1 cellular context compared by ENCODE assay signal in the genomic region with DNA sequence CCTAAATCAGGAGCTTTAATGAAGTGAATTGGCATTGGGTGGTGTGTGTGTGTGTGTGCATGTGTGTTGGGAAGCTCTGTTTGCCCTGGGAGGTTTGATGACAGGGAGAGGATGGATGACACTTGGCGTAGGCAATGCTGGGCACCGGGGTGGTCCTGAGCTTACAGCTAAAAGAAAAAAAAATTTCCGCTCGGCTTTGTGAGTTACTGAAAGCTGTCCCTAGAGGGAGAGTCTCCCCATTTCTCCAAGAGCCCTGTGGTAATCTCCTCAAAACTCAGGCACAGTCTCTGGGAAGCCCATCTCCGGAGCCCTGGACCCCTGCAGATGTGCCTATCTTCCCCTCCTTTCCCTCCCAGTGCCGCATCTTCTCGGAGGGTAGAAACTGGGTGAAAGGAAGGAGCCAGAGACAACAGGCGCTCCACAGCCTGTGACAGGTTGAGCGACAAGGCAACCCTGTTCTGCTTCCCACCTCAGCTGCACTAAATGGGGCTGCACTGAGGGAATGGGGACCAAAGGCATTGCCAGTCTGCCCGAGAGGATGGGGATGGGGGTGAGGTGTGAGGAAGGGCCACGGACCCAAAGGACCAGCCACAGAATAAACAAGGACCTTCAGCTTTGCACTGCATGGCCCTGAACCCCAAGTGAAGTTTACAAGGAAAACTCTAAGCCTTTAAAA.
TF ChIP-seq lines count a peak whose summit lies in the region.

No MANE protein-coding gene starts in this region.

TF ChIP-seq in WTC11, 78 proteins besides CTCF, POLR2A, EP300 and RAD21 (continued from another document):
- TF ChIP-seq, protein P1, sequence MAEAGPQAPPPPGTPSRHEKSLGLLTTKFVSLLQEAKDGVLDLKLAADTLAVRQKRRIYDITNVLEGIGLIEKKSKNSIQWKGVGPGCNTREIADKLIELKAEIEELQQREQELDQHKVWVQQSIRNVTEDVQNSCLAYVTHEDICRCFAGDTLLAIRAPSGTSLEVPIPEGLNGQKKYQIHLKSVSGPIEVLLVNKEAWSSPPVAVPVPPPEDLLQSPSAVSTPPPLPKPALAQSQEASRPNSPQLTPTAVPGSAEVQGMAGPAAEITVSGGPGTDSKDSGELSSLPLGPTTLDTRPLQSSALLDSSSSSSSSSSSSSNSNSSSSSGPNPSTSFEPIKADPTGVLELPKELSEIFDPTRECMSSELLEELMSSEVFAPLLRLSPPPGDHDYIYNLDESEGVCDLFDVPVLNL (CRISPR knock-in tag; IDR thresholded peaks at IDR 0.05; ENCODE audit: borderline replicate concordance, low read depth), result no peak
- no peak for TF ChIP-seq SOX15 (CRISPR knock-in tag; IDR thresholded peaks at IDR 0.05)
- TF ChIP-seq, protein P2, sequence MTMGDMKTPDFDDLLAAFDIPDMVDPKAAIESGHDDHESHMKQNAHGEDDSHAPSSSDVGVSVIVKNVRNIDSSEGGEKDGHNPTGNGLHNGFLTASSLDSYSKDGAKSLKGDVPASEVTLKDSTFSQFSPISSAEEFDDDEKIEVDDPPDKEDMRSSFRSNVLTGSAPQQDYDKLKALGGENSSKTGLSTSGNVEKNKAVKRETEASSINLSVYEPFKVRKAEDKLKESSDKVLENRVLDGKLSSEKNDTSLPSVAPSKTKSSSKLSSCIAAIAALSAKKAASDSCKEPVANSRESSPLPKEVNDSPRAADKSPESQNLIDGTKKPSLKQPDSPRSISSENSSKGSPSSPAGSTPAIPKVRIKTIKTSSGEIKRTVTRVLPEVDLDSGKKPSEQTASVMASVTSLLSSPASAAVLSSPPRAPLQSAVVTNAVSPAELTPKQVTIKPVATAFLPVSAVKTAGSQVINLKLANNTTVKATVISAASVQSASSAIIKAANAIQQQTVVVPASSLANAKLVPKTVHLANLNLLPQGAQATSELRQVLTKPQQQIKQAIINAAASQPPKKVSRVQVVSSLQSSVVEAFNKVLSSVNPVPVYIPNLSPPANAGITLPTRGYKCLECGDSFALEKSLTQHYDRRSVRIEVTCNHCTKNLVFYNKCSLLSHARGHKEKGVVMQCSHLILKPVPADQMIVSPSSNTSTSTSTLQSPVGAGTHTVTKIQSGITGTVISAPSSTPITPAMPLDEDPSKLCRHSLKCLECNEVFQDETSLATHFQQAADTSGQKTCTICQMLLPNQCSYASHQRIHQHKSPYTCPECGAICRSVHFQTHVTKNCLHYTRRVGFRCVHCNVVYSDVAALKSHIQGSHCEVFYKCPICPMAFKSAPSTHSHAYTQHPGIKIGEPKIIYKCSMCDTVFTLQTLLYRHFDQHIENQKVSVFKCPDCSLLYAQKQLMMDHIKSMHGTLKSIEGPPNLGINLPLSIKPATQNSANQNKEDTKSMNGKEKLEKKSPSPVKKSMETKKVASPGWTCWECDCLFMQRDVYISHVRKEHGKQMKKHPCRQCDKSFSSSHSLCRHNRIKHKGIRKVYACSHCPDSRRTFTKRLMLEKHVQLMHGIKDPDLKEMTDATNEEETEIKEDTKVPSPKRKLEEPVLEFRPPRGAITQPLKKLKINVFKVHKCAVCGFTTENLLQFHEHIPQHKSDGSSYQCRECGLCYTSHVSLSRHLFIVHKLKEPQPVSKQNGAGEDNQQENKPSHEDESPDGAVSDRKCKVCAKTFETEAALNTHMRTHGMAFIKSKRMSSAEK (CRISPR knock-in tag; IDR thresholded peaks at IDR 0.05; ENCODE audit: borderline replicate concordance), result no peak
- TF ChIP-seq, protein P3, sequence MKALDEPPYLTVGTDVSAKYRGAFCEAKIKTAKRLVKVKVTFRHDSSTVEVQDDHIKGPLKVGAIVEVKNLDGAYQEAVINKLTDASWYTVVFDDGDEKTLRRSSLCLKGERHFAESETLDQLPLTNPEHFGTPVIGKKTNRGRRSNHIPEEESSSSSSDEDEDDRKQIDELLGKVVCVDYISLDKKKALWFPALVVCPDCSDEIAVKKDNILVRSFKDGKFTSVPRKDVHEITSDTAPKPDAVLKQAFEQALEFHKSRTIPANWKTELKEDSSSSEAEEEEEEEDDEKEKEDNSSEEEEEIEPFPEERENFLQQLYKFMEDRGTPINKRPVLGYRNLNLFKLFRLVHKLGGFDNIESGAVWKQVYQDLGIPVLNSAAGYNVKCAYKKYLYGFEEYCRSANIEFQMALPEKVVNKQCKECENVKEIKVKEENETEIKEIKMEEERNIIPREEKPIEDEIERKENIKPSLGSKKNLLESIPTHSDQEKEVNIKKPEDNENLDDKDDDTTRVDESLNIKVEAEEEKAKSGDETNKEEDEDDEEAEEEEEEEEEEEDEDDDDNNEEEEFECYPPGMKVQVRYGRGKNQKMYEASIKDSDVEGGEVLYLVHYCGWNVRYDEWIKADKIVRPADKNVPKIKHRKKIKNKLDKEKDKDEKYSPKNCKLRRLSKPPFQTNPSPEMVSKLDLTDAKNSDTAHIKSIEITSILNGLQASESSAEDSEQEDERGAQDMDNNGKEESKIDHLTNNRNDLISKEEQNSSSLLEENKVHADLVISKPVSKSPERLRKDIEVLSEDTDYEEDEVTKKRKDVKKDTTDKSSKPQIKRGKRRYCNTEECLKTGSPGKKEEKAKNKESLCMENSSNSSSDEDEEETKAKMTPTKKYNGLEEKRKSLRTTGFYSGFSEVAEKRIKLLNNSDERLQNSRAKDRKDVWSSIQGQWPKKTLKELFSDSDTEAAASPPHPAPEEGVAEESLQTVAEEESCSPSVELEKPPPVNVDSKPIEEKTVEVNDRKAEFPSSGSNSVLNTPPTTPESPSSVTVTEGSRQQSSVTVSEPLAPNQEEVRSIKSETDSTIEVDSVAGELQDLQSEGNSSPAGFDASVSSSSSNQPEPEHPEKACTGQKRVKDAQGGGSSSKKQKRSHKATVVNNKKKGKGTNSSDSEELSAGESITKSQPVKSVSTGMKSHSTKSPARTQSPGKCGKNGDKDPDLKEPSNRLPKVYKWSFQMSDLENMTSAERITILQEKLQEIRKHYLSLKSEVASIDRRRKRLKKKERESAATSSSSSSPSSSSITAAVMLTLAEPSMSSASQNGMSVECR (CRISPR knock-in tag; IDR thresholded peaks at IDR 0.05; ENCODE audit: borderline replicate concordance), result no peak
- TF ChIP-seq TEAD4 (CRISPR knock-in tag; IDR thresholded peaks at IDR 0.05), result no peak
- TF ChIP-seq, protein P4, sequence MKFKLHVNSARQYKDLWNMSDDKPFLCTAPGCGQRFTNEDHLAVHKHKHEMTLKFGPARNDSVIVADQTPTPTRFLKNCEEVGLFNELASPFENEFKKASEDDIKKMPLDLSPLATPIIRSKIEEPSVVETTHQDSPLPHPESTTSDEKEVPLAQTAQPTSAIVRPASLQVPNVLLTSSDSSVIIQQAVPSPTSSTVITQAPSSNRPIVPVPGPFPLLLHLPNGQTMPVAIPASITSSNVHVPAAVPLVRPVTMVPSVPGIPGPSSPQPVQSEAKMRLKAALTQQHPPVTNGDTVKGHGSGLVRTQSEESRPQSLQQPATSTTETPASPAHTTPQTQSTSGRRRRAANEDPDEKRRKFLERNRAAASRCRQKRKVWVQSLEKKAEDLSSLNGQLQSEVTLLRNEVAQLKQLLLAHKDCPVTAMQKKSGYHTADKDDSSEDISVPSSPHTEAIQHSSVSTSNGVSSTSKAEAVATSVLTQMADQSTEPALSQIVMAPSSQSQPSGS (CRISPR knock-in tag; IDR thresholded peaks at IDR 0.05; ENCODE audit: borderline replicate concordance, low read depth), result no peak
